In genomic region chr2:219219113-219219696, GRCh38 we compare ENCODE assay signal across 8 cellular contexts. TPM values are rescaled to one million over a fixed set of nuclear protein-coding genes. Genes with fewer than 3 reads are reported as not detected.
A peak's percentile ranks its signal among the peaks of the same experiment; 100 is the strongest.
DNase-seq lines count a peak whose midpoint lies in the region; ATAC-seq and TF ChIP-seq lines count a peak whose summit lies in the region.

No MANE protein-coding gene starts in this region.

- H3K27ac ChIP-seq in GM23338 (ENCODE audit: low read depth), result peak overlapping the region; percentile 80; the same call in 1 of the 2 replicates
- peak overlapping the region; percentile 93 for H3K27ac ChIP-seq in skeletal muscle tissue (ENCODE audit: low read depth, low read length)

- H3K4me3 Mint-ChIP-seq in GM23338, result peak overlapping the region; percentile 90
- peak overlapping the region; percentile 81 for H3K4me3 Mint-ChIP-seq in activated B cell treated with CpG ODN at 0.5 μM for 24 hours

- no peaks in the 10 kb centered on the region; the same call in 1 of the 2 replicates for H4K20me1 ChIP-seq in GM23338 (replicated peaks; ENCODE audit: insufficient read depth)

- POLR2A ChIA-PET in activated B cell treated with CpG ODN at 0.5 μM for 24 hours (lab: Charles Lee), result interaction anchor here (0.7 to 5.9 kb wide), 16 partner anchors 9 to 323 kb away, joined by 3 to 61 read pairs (median 8); partner anchors contain the start of genes ANKZF1, ATG9A, CNPPD1 and DNAJB2

- peaks cover 21% of the 10 kb centered on the region for H3K4me1 Mint-ChIP-seq in GM23338
- peaks cover 19% of the 10 kb centered on the region for H3K4me1 Mint-ChIP-seq in activated B cell treated with CpG ODN at 0.5 μM for 24 hours

- H3K27ac Mint-ChIP-seq in GM23338 (peak overlapping the region; percentile 95), activated B cell treated with CpG ODN at 0.5 μM for 24 hours (peak overlapping the region; percentile 74)

- peak overlapping the region; percentile 81; the same call in 1 of the 2 replicates for H2AFZ ChIP-seq in GM23338

- CTCF ChIA-PET in activated B cell treated with CpG ODN at 0.5 μM for 24 hours (lab: Charles Lee), result interaction anchor here (0.9 to 4.3 kb wide), 4 partner anchors 42 to 76 kb away, joined by 3 to 25 read pairs (median 3); partner anchors contain the start of gene CNPPD1

- peaks cover 17% of the 10 kb centered on the region for H3K4me1 ChIP-seq in GM23338 (ENCODE audit: insufficient read depth)
- peaks cover 32 to 49% (median 35%) of the 10 kb centered on the region in 3 donors for H3K4me1 ChIP-seq in skeletal muscle tissue (ENCODE audit: control insufficient read depth in 3 of 3, insufficient read depth in 3 of 3, low read length in 3 of 3)

- H3K27me3 Mint-ChIP-seq in GM23338 (ENCODE audit: insufficient read depth, low read depth, poor library complexity) (peaks cover 14% of the 10 kb centered on the region), activated B cell treated with CpG ODN at 0.5 μM for 24 hours (no peaks in the 10 kb centered on the region)

- peak overlapping the region; percentile 73 to 89 (median 80) for H3K9ac ChIP-seq in skeletal muscle tissue (ENCODE audit: low read depth in 1 of 3, low read length in 3 of 3)

- H3K4me3 ChIP-seq in GM23338 (peak overlapping the region; percentile 81), skeletal muscle tissue (ENCODE audit: low read length in 3 of 3) (peak overlapping the region; percentile 75 to 88 (median 79))

- H3K9me2 ChIP-seq in GM23338 (ENCODE audit: insufficient read depth), result no peaks in the 10 kb centered on the region

- peaks cover 45% of the 10 kb centered on the region for H3K36me3 Mint-ChIP-seq in GM23338 (ENCODE audit: low read depth)
- H3K36me3 Mint-ChIP-seq in activated B cell treated with CpG ODN at 0.5 μM for 24 hours (ENCODE audit: low read depth), result peaks cover 49% of the 10 kb centered on the region

- H3K4me2 ChIP-seq in GM23338, result peak overlapping the region; percentile 90

- H3K9me3 ChIP-seq in skeletal muscle tissue (ENCODE audit: control insufficient read depth in 3 of 3, low read length in 3 of 3), result no peaks in the 10 kb centered on the region

- intact Hi-C loops in activated B cell treated with CpG ODN at 0.5 μM for 24 hours (cut with micrococcal nuclease), result loop anchor here (1.0 to 2.0 kb wide), 6 partner anchors 13 to 76 kb away; partner anchors contain the start of genes DNAJB2, GLB1L, NHEJ1 and STK16

- no peaks in the 10 kb centered on the region for H3K79me2 ChIP-seq in GM23338 (replicated peaks; ENCODE audit: insufficient read depth)

- TF ChIP-seq CTCF in GM23338 (conservative IDR thresholded peaks at IDR 0.05; ENCODE audit: low read depth in 2 of 2), result no peak
- TF ChIP-seq CTCF in activated B cell treated with CpG ODN at 0.5 μM for 24 hours (IDR thresholded peaks at IDR 0.05), result no peak

- H3K27me3 ChIP-seq in GM23338 (ENCODE audit: insufficient read depth), result no peaks in the 10 kb centered on the region
- H3K27me3 ChIP-seq in skeletal muscle tissue (ENCODE audit: control insufficient read depth in 3 of 3, insufficient read depth in 3 of 3, low read length in 3 of 3), result no peaks in the 10 kb centered on the region

- ATAC-seq in GM23338 (peak; percentile 73), activated B cell treated with CpG ODN at 0.5 μM for 24 hours (ENCODE audit: low read depth) (no peak)

- peaks cover 5% of the 10 kb centered on the region; the same call in 1 of the 2 replicates for H3K36me3 ChIP-seq in GM23338 (ENCODE audit: insufficient read depth)
- H3K36me3 ChIP-seq in skeletal muscle tissue (ENCODE audit: control insufficient read depth in 3 of 3, insufficient read depth in 3 of 3, low read length in 3 of 3), result peaks cover 57 to 70% (median 65%) of the 10 kb centered on the region in 3 donors

- H3K9me3 Mint-ChIP-seq in GM23338 (no peaks in the 10 kb centered on the region), activated B cell treated with CpG ODN at 0.5 μM for 24 hours (no peaks in the 10 kb centered on the region)

- peak; percentile 78 for DNase-seq in GM23338 (ENCODE audit: low spot score)
- DNase-seq in activated B cell treated with CpG ODN at 0.5 μM for 24 hours, result no peak
- peak; percentile 31 for DNase-seq in hepatic stellate cell (ENCODE audit: low spot score)
- no peak for DNase-seq in SK-N-DZ (ENCODE audit: low spot score)
- no peak for DNase-seq in SKM-1 treated with dmso at 0.1 percent for 144 hours (lab: John Stamatoyannopoulos, UW; ENCODE audit: unreplicated experiment)
- DNase-seq in NCI-H748 treated with DMSO at 0.1 percent for 48 hours (lab: John Stamatoyannopoulos, UW), result no peak
- DNase-seq in activated CD8-positive, alpha-beta memory T cell treated with anti-CD3 and anti-CD28 coated beads for 24 hours, result no peak

- H3F3A ChIP-seq in GM23338 (replicated peaks; ENCODE audit: low read depth), result peaks cover 9% of the 10 kb centered on the region; the same call in 1 of the 2 replicates

TF ChIP-seq in GM23338, 12 proteins besides CTCF, POLR2A, EP300 and RAD21:
- TF ChIP-seq POLR2AphosphoS5 (IDR thresholded peaks at IDR 0.05; ENCODE audit: low read depth) (peak; percentile 84), JUNB (IDR thresholded peaks at IDR 0.05; ENCODE audit: unreplicated experiment) (no peak)

RNA-seq across cellular contexts. Expression of gene ABCB6, which starts 0.4 kb away (rescaled TPM):
- total RNA-seq in GM23338 (2014; rRNA removed; shearing (Covaris generic)), result 35.1 and 43.6 TPM in 2 replicates
- 26.2 and 29.8 TPM in 2 replicates for polyA plus RNA-seq in GM23338 (2016; fragmentation: Nextera tagmentation; extraction: Ambion mirVana)
- total RNA-seq in activated B cell treated with CpG ODN at 0.5 μM for 24 hours (12.1 and 16.6 TPM in 2 replicates), skeletal muscle tissue (25.6 TPM)
- polyA plus RNA-seq in SK-N-DZ (2014; cell fraction: cytosol; rRNA removed), result 24.6 and 37.6 TPM in 2 replicates
- 154 and 165 TPM in 2 replicates for polyA plus RNA-seq in SK-N-DZ (2014; cell fraction: nucleus; rRNA removed)

RNA-seq across cellular contexts. Expression of gene ATG9A, which starts 10.2 kb away (rescaled TPM):
- 54.2 and 62.7 TPM in 2 replicates for total RNA-seq in GM23338 (2014; rRNA removed; shearing (Covaris generic))
- 18.0 and 20.7 TPM in 2 replicates for polyA plus RNA-seq in GM23338 (2016; fragmentation: Nextera tagmentation; extraction: Ambion mirVana)
- total RNA-seq in activated B cell treated with CpG ODN at 0.5 μM for 24 hours, result 28.3 and 38.3 TPM in 2 replicates
- total RNA-seq in skeletal muscle tissue, result 16.7 TPM
- 20.2 and 22.8 TPM in 2 replicates for polyA plus RNA-seq in SK-N-DZ (2014; cell fraction: cytosol; rRNA removed)
- polyA plus RNA-seq in SK-N-DZ (2014; cell fraction: nucleus; rRNA removed), result 24.4 and 47.4 TPM in 2 replicates

RNA-seq across cellular contexts. Expression of gene ANKZF1, which starts 10.4 kb away (rescaled TPM):
- 51.2 and 61.9 TPM in 2 replicates for total RNA-seq in GM23338 (2014; rRNA removed; shearing (Covaris generic))
- polyA plus RNA-seq in GM23338 (2016; fragmentation: Nextera tagmentation; extraction: Ambion mirVana), result 29.9 TPM in 2 replicates
- total RNA-seq in activated B cell treated with CpG ODN at 0.5 μM for 24 hours (96.0 and 105 TPM in 2 replicates), skeletal muscle tissue (27.7 TPM)
- polyA plus RNA-seq in SK-N-DZ (2014; cell fraction: cytosol; rRNA removed), result 33.0 and 50.4 TPM in 2 replicates
- polyA plus RNA-seq in SK-N-DZ (2014; cell fraction: nucleus; rRNA removed), result 383 and 403 TPM in 2 replicates

RNA-seq across cellular contexts. Expression of gene ZFAND2B, which starts 12.6 kb away (rescaled TPM):
- total RNA-seq in GM23338 (2014; rRNA removed; shearing (Covaris generic)), result 21.5 and 30.0 TPM in 2 replicates
- polyA plus RNA-seq in GM23338 (2016; fragmentation: Nextera tagmentation; extraction: Ambion mirVana), result 13.1 and 16.3 TPM in 2 replicates
- total RNA-seq in activated B cell treated with CpG ODN at 0.5 μM for 24 hours (39.9 and 47.2 TPM in 2 replicates), skeletal muscle tissue (11.5 TPM)
- polyA plus RNA-seq in SK-N-DZ (2014; cell fraction: cytosol; rRNA removed), result 41.2 and 56.3 TPM in 2 replicates
- polyA plus RNA-seq in SK-N-DZ (2014; cell fraction: nucleus; rRNA removed), result 137 and 156 TPM in 2 replicates

RNA-seq across cellular contexts. Expression of gene GLB1L, which starts 26.0 kb away (rescaled TPM):
- total RNA-seq in GM23338 (2014; rRNA removed; shearing (Covaris generic)), result 5.4 and 5.6 TPM in 2 replicates
- polyA plus RNA-seq in GM23338 (2016; fragmentation: Nextera tagmentation; extraction: Ambion mirVana), result 1.7 TPM in 2 replicates
- total RNA-seq in activated B cell treated with CpG ODN at 0.5 μM for 24 hours, result 4.5 and 4.6 TPM in 2 replicates
- total RNA-seq in skeletal muscle tissue, result 13.0 TPM
- 6.8 and 7.5 TPM in 2 replicates for polyA plus RNA-seq in SK-N-DZ (2014; cell fraction: cytosol; rRNA removed)
- polyA plus RNA-seq in SK-N-DZ (2014; cell fraction: nucleus; rRNA removed), result 13.0 and 15.1 TPM in 2 replicates

Comparison
In these comparisons a context has a peak if more than half of its experiments do, and no peak if none do; other contexts are left out.
1. DNase-seq: peak in GM23338 (single experiment) and hepatic stellate cell (single experiment); none in activated B cell treated with CpG ODN at 0.5 μM for 24 hours (single experiment), SK-N-DZ (single experiment), SKM-1 treated with dmso at 0.1 percent for 144 hours (single experiment), NCI-H748 treated with DMSO at 0.1 percent for 48 hours (single experiment) and activated CD8-positive, alpha-beta memory T cell treated with anti-CD3 and anti-CD28 coated beads for 24 hours (single experiment).